ENCODE assay signal across 1 cellular context in the genomic region with DNA sequence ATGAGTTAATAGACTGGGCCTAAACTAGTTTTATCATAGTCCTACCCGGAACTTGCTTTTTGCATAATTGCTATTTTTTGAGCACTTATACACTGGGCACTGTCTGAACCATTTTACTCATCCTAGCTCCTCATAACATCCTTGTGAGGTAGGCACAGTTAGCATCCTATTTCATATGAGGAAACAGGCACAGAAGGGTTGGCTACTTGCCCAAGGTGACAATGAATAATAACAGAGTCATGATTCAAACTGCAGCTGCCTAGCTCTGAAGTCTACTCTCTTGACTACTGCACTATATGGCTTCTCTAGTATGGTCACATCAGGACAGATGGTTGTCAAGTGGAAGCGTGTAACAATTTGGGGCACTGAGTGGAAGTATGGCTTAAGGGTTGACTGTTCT.
TF ChIP-seq lines count a peak whose summit lies in the region.

No MANE protein-coding gene starts in this region.

TF ChIP-seq in SK-N-SH, 30 proteins besides CTCF, POLR2A, EP300 and RAD21 (continued from another document):
- TF ChIP-seq, protein P1, sequence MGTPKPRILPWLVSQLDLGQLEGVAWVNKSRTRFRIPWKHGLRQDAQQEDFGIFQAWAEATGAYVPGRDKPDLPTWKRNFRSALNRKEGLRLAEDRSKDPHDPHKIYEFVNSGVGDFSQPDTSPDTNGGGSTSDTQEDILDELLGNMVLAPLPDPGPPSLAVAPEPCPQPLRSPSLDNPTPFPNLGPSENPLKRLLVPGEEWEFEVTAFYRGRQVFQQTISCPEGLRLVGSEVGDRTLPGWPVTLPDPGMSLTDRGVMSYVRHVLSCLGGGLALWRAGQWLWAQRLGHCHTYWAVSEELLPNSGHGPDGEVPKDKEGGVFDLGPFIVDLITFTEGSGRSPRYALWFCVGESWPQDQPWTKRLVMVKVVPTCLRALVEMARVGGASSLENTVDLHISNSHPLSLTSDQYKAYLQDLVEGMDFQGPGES (IDR thresholded peaks at IDR 0.05; ENCODE audit: low read depth, low read length) = no peak
- peak; percentile 47; the same call in 1 of the 2 replicates for TF ChIP-seq POLR2AphosphoS5 (IDR thresholded peaks at IDR 0.05; ENCODE audit: low read depth, low read length)
- TF ChIP-seq RXRA (IDR thresholded peaks at IDR 0.05; ENCODE audit: borderline replicate concordance, low read depth) = no peak
- no peak for TF ChIP-seq FOXJ3 (CRISPR knock-in tag; IDR thresholded peaks at IDR 0.05)
- TF ChIP-seq, protein P2, sequence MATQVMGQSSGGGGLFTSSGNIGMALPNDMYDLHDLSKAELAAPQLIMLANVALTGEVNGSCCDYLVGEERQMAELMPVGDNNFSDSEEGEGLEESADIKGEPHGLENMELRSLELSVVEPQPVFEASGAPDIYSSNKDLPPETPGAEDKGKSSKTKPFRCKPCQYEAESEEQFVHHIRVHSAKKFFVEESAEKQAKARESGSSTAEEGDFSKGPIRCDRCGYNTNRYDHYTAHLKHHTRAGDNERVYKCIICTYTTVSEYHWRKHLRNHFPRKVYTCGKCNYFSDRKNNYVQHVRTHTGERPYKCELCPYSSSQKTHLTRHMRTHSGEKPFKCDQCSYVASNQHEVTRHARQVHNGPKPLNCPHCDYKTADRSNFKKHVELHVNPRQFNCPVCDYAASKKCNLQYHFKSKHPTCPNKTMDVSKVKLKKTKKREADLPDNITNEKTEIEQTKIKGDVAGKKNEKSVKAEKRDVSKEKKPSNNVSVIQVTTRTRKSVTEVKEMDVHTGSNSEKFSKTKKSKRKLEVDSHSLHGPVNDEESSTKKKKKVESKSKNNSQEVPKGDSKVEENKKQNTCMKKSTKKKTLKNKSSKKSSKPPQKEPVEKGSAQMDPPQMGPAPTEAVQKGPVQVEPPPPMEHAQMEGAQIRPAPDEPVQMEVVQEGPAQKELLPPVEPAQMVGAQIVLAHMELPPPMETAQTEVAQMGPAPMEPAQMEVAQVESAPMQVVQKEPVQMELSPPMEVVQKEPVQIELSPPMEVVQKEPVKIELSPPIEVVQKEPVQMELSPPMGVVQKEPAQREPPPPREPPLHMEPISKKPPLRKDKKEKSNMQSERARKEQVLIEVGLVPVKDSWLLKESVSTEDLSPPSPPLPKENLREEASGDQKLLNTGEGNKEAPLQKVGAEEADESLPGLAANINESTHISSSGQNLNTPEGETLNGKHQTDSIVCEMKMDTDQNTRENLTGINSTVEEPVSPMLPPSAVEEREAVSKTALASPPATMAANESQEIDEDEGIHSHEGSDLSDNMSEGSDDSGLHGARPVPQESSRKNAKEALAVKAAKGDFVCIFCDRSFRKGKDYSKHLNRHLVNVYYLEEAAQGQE (IDR thresholded peaks at IDR 0.05; ENCODE audit: low read depth, low read length) = no peak
- TF ChIP-seq EZH2phosphoT487 (IDR thresholded peaks at IDR 0.05; ENCODE audit: borderline replicate concordance, low read depth) = no peak
- no peak for TF ChIP-seq SIN3A (IDR thresholded peaks at IDR 0.05; ENCODE audit: borderline replicate concordance, low read depth, low read length)
- no peak for TF ChIP-seq YY1 (IDR thresholded peaks at IDR 0.05; ENCODE audit: low read depth)
- peak; percentile 88 for TF ChIP-seq TCF12 (IDR thresholded peaks at IDR 0.05)
- TF ChIP-seq, protein P3, sequence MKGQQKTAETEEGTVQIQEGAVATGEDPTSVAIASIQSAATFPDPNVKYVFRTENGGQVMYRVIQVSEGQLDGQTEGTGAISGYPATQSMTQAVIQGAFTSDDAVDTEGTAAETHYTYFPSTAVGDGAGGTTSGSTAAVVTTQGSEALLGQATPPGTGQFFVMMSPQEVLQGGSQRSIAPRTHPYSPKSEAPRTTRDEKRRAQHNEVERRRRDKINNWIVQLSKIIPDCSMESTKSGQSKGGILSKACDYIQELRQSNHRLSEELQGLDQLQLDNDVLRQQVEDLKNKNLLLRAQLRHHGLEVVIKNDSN (IDR thresholded peaks at IDR 0.05; ENCODE audit: borderline replicate concordance, low read depth) = no peak
- peak; percentile 53; the same call in 1 of the 2 replicates for TF ChIP-seq ELF1 (IDR thresholded peaks at IDR 0.05)
- TF ChIP-seq MXI1 (IDR thresholded peaks at IDR 0.05; ENCODE audit: low read depth, low read length) = no peak
- no peak for TF ChIP-seq CHD2 (IDR thresholded peaks at IDR 0.05; ENCODE audit: low read length, partially characterized antibody)
